ENCODE assay signal across 6 cellular contexts in the genomic region with DNA sequence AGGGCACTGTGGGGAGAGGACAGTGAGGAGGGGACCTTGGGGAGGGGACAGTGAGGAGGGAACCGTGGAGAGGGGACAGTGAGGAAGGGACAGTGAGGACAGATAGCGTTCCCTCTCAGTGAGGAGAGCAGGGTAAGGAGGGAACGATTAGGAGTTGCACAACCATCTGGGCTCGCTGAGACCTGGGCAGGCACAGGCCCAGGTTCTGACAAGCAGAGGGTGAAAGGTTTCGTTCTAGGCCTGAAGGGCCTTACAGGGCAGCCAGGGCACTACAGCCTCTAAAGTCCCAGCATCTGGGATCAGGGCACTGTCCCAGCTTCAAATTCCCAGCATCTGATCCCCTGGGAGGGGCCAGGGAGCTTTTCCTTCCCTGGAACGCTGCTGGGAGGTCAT. TPM values are rescaled to one million over a fixed set of nuclear protein-coding genes. Genes with fewer than 3 reads are reported as not detected.
DNase-seq lines count a peak whose midpoint lies in the region; ATAC-seq, FAIRE-seq and TF ChIP-seq lines count a peak whose summit lies in the region.
"Not testable (repeated sequence)": the region's sequence is repeated elsewhere in the genome, so short reads cannot be mapped to it uniquely, and the experiment has no call there.
"Had no signal": no experiment of that assay in that cellular context is flagged by ENCODE, and none has a peak within 500 bp of the region (broad histone marks: within the 10 kb centered on the region; RNA-seq: fewer than 3 reads in every experiment).

No MANE protein-coding gene starts in this region.

- not testable (repeated sequence) for H3K4me3 ChIP-seq in HepG2 (replicated peaks in 1 of 3; ENCODE audit: insufficient read depth in 1 of 3, low read depth in 2 of 3, low read length in 3 of 3)

- TF ChIP-seq RAD21 in HepG2 (CRISPR knock-in tag; IDR thresholded peaks at IDR 0.05) = not testable (repeated sequence)

- H4K8ac ChIP-seq in H9 (replicated peaks; ENCODE audit: insufficient read length, low read depth, low read length) = not testable (repeated sequence)

- H2BK20ac ChIP-seq in H9 (ENCODE audit: low read depth, low read length, poor library complexity, severe bottlenecking) = not testable (repeated sequence)

- CTCF ChIA-PET in HepG2 (lab: Yijun Ruan, JAX; ENCODE audit: low intra/inter-chr PET ratio, low total read pairs) = not testable (repeated sequence)

- H3K4me3 Mint-ChIP-seq in H9 = peak overlapping the region; percentile 34 to 67; a peak in 3 of 5 replicates

- H2BK12ac ChIP-seq in H9 (ENCODE audit: insufficient read length, low read depth, low read length) = not testable (repeated sequence)

- no CpG with 5 or more reads among the region's 6 CpGs for whole genome bisulfite sequencing in H9 (ENCODE audit: extremely low coverage, insufficient read length, low lambda C conversion rate)
- WGBS in HepG2 (ENCODE audit: low lambda C conversion rate) = 9% methylated on average over 4 of the region's 6 CpGs

- H3K18ac ChIP-seq in H9 (ENCODE audit: insufficient read length, low read depth, low read length) = not testable (repeated sequence)

- in situ Hi-C loops in HepG2 (cut with HindIII; ENCODE audit: extremely low pct_ligation_motif_present, low pct_unique_long_range_greater_than_20kb) = not testable (repeated sequence)

- H3K36me3 Mint-ChIP-seq in H9 (ENCODE audit: insufficient read depth in 1 of 3, low read depth in 3 of 3) = not testable (repeated sequence)

- POLR2A ChIA-PET in HepG2 (lab: Yijun Ruan, JAX) = not testable (repeated sequence)

- not testable (repeated sequence) for H3K4ac ChIP-seq in H9 (ENCODE audit: low read depth, low read length)

- not testable (repeated sequence) for H3K9me3 Mint-ChIP-seq in H9

- H2AFZ ChIP-seq in H9 (ENCODE audit: low read length); HepG2 (ENCODE audit: low read length): not testable (repeated sequence)

- H3K27me3 Mint-ChIP-seq in H9 (ENCODE audit: low read depth) = peaks cover 86% of the 10 kb centered on the region

- ATAC-seq in HepG2 = peak; percentile 71

- H3K9ac ChIP-seq in H9 (ENCODE audit: extremely low read depth, insufficient read length, low read length); HepG2 (ENCODE audit: insufficient read depth, low read depth, low read length): not testable (repeated sequence)

- not testable (repeated sequence) for H3K4me1 ChIP-seq in H9 (ENCODE audit: insufficient read depth, low read length); HepG2 (ENCODE audit: insufficient read depth, low read length)

- intact Hi-C loops in HepG2 (cut with micrococcal nuclease; ENCODE audit: unreplicated experiment) = not testable (repeated sequence)

- not testable (repeated sequence) for H3K4me2 ChIP-seq in H9 (ENCODE audit: insufficient read depth, insufficient read length, low read length); HepG2 (ENCODE audit: low read depth, low read length)

- not testable (repeated sequence) for H2AK5ac ChIP-seq in H9 (ENCODE audit: insufficient read length, low read length)

- BruUV-seq in HepG2 (replicated peaks; lab: Mats Ljungman, UMichigan) = not testable (repeated sequence)

- H3T11ph ChIP-seq in H9 (ENCODE audit: low read length) = not testable (repeated sequence)

- DNase-seq in H9; HepG2 (ENCODE audit: low spot score): not testable (repeated sequence)

- not testable (repeated sequence) for H4K5ac ChIP-seq in H9 (ENCODE audit: insufficient read length, low read depth, low read length)

- H2BK15ac ChIP-seq in H9 (ENCODE audit: low read depth, low read length) = not testable (repeated sequence)

- FAIRE-seq in HepG2 (lab: Jason Lieb, UNC) = peak; percentile 56

- not testable (repeated sequence) for H3K79me1 ChIP-seq in H9 (ENCODE audit: insufficient read depth, low read depth, low read length, poor library complexity, severe bottlenecking)

- TF ChIP-seq POLR2A in HepG2 (IDR thresholded peaks at IDR 0.05; ENCODE audit: insufficient read depth in 1 of 2, low read depth in 2 of 2, low read length in 2 of 2) = not testable (repeated sequence)

- not testable (repeated sequence) for H3K36me3 ChIP-seq in HepG2 (replicated peaks in 1 of 2; ENCODE audit: control insufficient read depth in 1 of 2, insufficient read depth in 2 of 2, low read length in 2 of 2)

- H3K23ac ChIP-seq in H9 (ENCODE audit: insufficient read length, low read depth, low read length) = not testable (repeated sequence)

- H3K27ac Mint-ChIP-seq in H9 = not testable (repeated sequence)

- H4K20me1 ChIP-seq in H9 (ENCODE audit: control insufficient read depth, insufficient read depth, insufficient read length); HepG2 (ENCODE audit: insufficient read depth, low read length): not testable (repeated sequence)

- H3K9me3 ChIP-seq in H9 (ENCODE audit: control insufficient read depth, low read depth, low read length); HepG2 (ENCODE audit: low read length): not testable (repeated sequence)

- not testable (repeated sequence) for TF ChIP-seq CTCF in H9 (conservative IDR thresholded peaks at IDR 0.05); HepG2 (CRISPR knock-in tag; IDR thresholded peaks at IDR 0.05)

- not testable (repeated sequence) for H3K27me3 ChIP-seq in H9 (ENCODE audit: insufficient read depth, low read length)
- H3K27me3 ChIP-seq in HepG2 (ENCODE audit: control insufficient read depth in 1 of 2, insufficient read depth in 2 of 2, low read length in 2 of 2) = peaks cover 2 to 44% of the 10 kb centered on the region in 2 experiments

- TF ChIP-seq EP300 in HepG2 (IDR thresholded peaks at IDR 0.05; ENCODE audit: low read depth in 2 of 2, low read length in 2 of 2); HepG2 (CRISPR knock-in tag; IDR thresholded peaks at IDR 0.05; ENCODE audit: borderline replicate concordance): not testable (repeated sequence)

- not testable (repeated sequence) for H2BK5ac ChIP-seq in H9 (ENCODE audit: insufficient read length, low read length)

- H3K56ac ChIP-seq in H9 (ENCODE audit: insufficient read length, low read depth, low read length) = not testable (repeated sequence)

- H3K14ac ChIP-seq in H9 (ENCODE audit: insufficient read depth, low read length) = not testable (repeated sequence)

- not testable (repeated sequence) for H4K91ac ChIP-seq in H9 (ENCODE audit: insufficient read length, low read depth, low read length)

- not testable (repeated sequence) for H3K27ac ChIP-seq in H9 (ENCODE audit: insufficient read length, low read depth, low read length); HepG2 (ENCODE audit: extremely low read length, insufficient read depth, low read length)

- H3K79me2 ChIP-seq in H9 (ENCODE audit: insufficient read depth, low read length); HepG2 (ENCODE audit: insufficient read depth, low read length): not testable (repeated sequence)

- not testable (repeated sequence) for H2BK120ac ChIP-seq in H9 (ENCODE audit: low read depth, low read length, poor library complexity, severe bottlenecking)

- not testable (repeated sequence) for H3K23me2 ChIP-seq in H9 (ENCODE audit: insufficient read length, low read depth, low read length, poor library complexity, severe bottlenecking)

- not testable (repeated sequence) for H3K4me1 Mint-ChIP-seq in H9

RNA-seq across cellular contexts. Expression of a gene that starts 0.7 kb away (rescaled TPM):
- total RNA-seq in H9 (2021) (not detected in 2 replicates), HepG2 (2016; rRNA removed; fragmentation: Illumina TruSeq; extraction: Trizol) (not detected in 2 replicates)
- total RNA-seq in HepG2 (2016; cell fraction: cytosol; rRNA removed; fragmentation: Illumina TruSeq; extraction: Trizol; ENCODE audit: low read depth) = not detected in 2 replicates
- not detected in 2 replicates for total RNA-seq in HepG2 (2016; cell fraction: insoluble cytoplasmic fraction; rRNA removed; fragmentation: Illumina TruSeq; extraction: Trizol)
- total RNA-seq in HepG2 (2016; cell fraction: membrane; rRNA removed; fragmentation: Illumina TruSeq; extraction: Trizol) = not detected in 2 replicates
- total RNA-seq in HepG2 (2016; cell fraction: nucleus; rRNA removed; fragmentation: Illumina TruSeq; extraction: Trizol) = not detected in 2 replicates
- 0.21 and 0.27 TPM in 2 replicates for polyA plus RNA-seq in HepG2 (2011; rRNA removed)
- polyA plus RNA-seq in HepG2 (2011; cell fraction: cytosol; rRNA removed) = 0.11 and 0.31 TPM in 2 replicates
- 0.23 and 0.26 TPM in 2 replicates for polyA plus RNA-seq in HepG2 (2011; cell fraction: nucleus; rRNA removed)
- polyA plus RNA-seq in HepG2 (2012) = not detected in 2 replicates
- not detected in 2 replicates for polyA plus RNA-seq in HepG2 (2016; cell fraction: cytosol; fragmentation: Illumina TruSeq; extraction: Trizol; ENCODE audit: low read depth)
- polyA plus RNA-seq in HepG2 (2016; cell fraction: insoluble cytoplasmic fraction; fragmentation: Illumina TruSeq; extraction: Trizol; ENCODE audit: low read depth) = not detected in 2 replicates
- polyA plus RNA-seq in HepG2 (2016; cell fraction: membrane; fragmentation: Illumina TruSeq; extraction: Trizol; ENCODE audit: low read depth) = not detected in 2 replicates
- not detected in 2 replicates for polyA plus RNA-seq in HepG2 (2016; cell fraction: nucleus; fragmentation: Illumina TruSeq; extraction: Trizol; ENCODE audit: insufficient read depth, low read depth)
- polyA minus RNA-seq in HepG2 (2011; rRNA and poly(A)+ RNA removed; ENCODE audit: low replicate concordance) = 2.8 and 3.2 TPM in 2 replicates
- not detected in 2 replicates for polyA minus RNA-seq in HepG2 (2011; cell fraction: cytosol; rRNA and poly(A)+ RNA removed)
- 1.0 TPM in 1 of 2 replicates, not detected in the other for polyA minus RNA-seq in HepG2 (2011; cell fraction: nucleus; rRNA and poly(A)+ RNA removed)
- total RNA-seq: naive thymus-derived CD4-positive, alpha-beta T cell; right cardiac atrium; stomach had no signal
- polyA plus RNA-seq: AG04450; naive thymus-derived CD4-positive, alpha-beta T cell; right cardiac atrium; stomach had no signal

RNA-seq across cellular contexts. Expression of a gene that starts 12.7 kb away (rescaled TPM):
- total RNA-seq in H9 (2021) (not detected in 2 replicates), HepG2 (2016; rRNA removed; fragmentation: Illumina TruSeq; extraction: Trizol) (not detected in 2 replicates)
- not detected in 2 replicates for total RNA-seq in HepG2 (2016; cell fraction: cytosol; rRNA removed; fragmentation: Illumina TruSeq; extraction: Trizol; ENCODE audit: low read depth)
- not detected in 2 replicates for total RNA-seq in HepG2 (2016; cell fraction: insoluble cytoplasmic fraction; rRNA removed; fragmentation: Illumina TruSeq; extraction: Trizol)
- not detected in 2 replicates for total RNA-seq in HepG2 (2016; cell fraction: membrane; rRNA removed; fragmentation: Illumina TruSeq; extraction: Trizol)
- not detected in 2 replicates for total RNA-seq in HepG2 (2016; cell fraction: nucleus; rRNA removed; fragmentation: Illumina TruSeq; extraction: Trizol)
- polyA plus RNA-seq in HepG2 (2011; rRNA removed) = 0.69 TPM in 1 of 2 replicates, not detected in the other
- 0.27 and 0.33 TPM in 2 replicates for polyA plus RNA-seq in HepG2 (2011; cell fraction: cytosol; rRNA removed)
- 0.57 TPM in 1 of 2 replicates, not detected in the other for polyA plus RNA-seq in HepG2 (2011; cell fraction: nucleus; rRNA removed)
- polyA plus RNA-seq in HepG2 (2012) = 0.59 TPM in 1 of 2 replicates, not detected in the other
- polyA plus RNA-seq in HepG2 (2016; cell fraction: cytosol; fragmentation: Illumina TruSeq; extraction: Trizol; ENCODE audit: low read depth) = not detected in 2 replicates
- not detected in 2 replicates for polyA plus RNA-seq in HepG2 (2016; cell fraction: insoluble cytoplasmic fraction; fragmentation: Illumina TruSeq; extraction: Trizol; ENCODE audit: low read depth)
- polyA plus RNA-seq in HepG2 (2016; cell fraction: membrane; fragmentation: Illumina TruSeq; extraction: Trizol; ENCODE audit: low read depth) = not detected in 2 replicates
- polyA plus RNA-seq in HepG2 (2016; cell fraction: nucleus; fragmentation: Illumina TruSeq; extraction: Trizol; ENCODE audit: insufficient read depth, low read depth) = not detected in 2 replicates
- polyA minus RNA-seq in HepG2 (2011; rRNA and poly(A)+ RNA removed; ENCODE audit: low replicate concordance) = not detected in 2 replicates
- not detected in 2 replicates for polyA minus RNA-seq in HepG2 (2011; cell fraction: cytosol; rRNA and poly(A)+ RNA removed)
- not detected in 2 replicates for polyA minus RNA-seq in HepG2 (2011; cell fraction: nucleus; rRNA and poly(A)+ RNA removed)
- total RNA-seq: naive thymus-derived CD4-positive, alpha-beta T cell; right cardiac atrium had no signal
- polyA plus RNA-seq: AG04450; naive thymus-derived CD4-positive, alpha-beta T cell; right cardiac atrium; stomach had no signal

RNA-seq across cellular contexts. Expression of a gene that starts 14.7 kb away (rescaled TPM):
- total RNA-seq in H9 (2021) (36.9 and 37.1 TPM in 2 replicates), HepG2 (2016; rRNA removed; fragmentation: Illumina TruSeq; extraction: Trizol) (5.2 and 6.5 TPM in 2 replicates)
- total RNA-seq in HepG2 (2016; cell fraction: cytosol; rRNA removed; fragmentation: Illumina TruSeq; extraction: Trizol; ENCODE audit: low read depth) = 11.5 and 11.7 TPM in 2 replicates
- total RNA-seq in HepG2 (2016; cell fraction: insoluble cytoplasmic fraction; rRNA removed; fragmentation: Illumina TruSeq; extraction: Trizol) = 5.9 and 6.4 TPM in 2 replicates
- total RNA-seq in HepG2 (2016; cell fraction: membrane; rRNA removed; fragmentation: Illumina TruSeq; extraction: Trizol) = 10.1 and 10.8 TPM in 2 replicates
- total RNA-seq in HepG2 (2016; cell fraction: nucleus; rRNA removed; fragmentation: Illumina TruSeq; extraction: Trizol) = 8.0 and 8.3 TPM in 2 replicates
- polyA plus RNA-seq in HepG2 (2011; rRNA removed) = 7.9 and 9.9 TPM in 2 replicates
- 4.5 and 4.8 TPM in 2 replicates for polyA plus RNA-seq in HepG2 (2011; cell fraction: cytosol; rRNA removed)
- 39.7 and 53.9 TPM in 2 replicates for polyA plus RNA-seq in HepG2 (2011; cell fraction: nucleus; rRNA removed)
- 19.3 and 29.5 TPM in 2 replicates for polyA plus RNA-seq in HepG2 (2012)
- 17.8 and 18.7 TPM in 2 replicates for polyA plus RNA-seq in HepG2 (2016; cell fraction: cytosol; fragmentation: Illumina TruSeq; extraction: Trizol; ENCODE audit: low read depth)
- polyA plus RNA-seq in HepG2 (2016; cell fraction: insoluble cytoplasmic fraction; fragmentation: Illumina TruSeq; extraction: Trizol; ENCODE audit: low read depth) = 16.6 and 24.0 TPM in 2 replicates
- 26.9 and 32.5 TPM in 2 replicates for polyA plus RNA-seq in HepG2 (2016; cell fraction: membrane; fragmentation: Illumina TruSeq; extraction: Trizol; ENCODE audit: low read depth)
- polyA plus RNA-seq in HepG2 (2016; cell fraction: nucleus; fragmentation: Illumina TruSeq; extraction: Trizol; ENCODE audit: insufficient read depth, low read depth) = 24.4 and 31.0 TPM in 2 replicates
- polyA minus RNA-seq in HepG2 (2011; rRNA and poly(A)+ RNA removed; ENCODE audit: low replicate concordance) = 25.9 and 39.1 TPM in 2 replicates
- polyA minus RNA-seq in HepG2 (2011; cell fraction: cytosol; rRNA and poly(A)+ RNA removed) = 9.3 and 11.2 TPM in 2 replicates
- 12.3 and 19.1 TPM in 2 replicates for polyA minus RNA-seq in HepG2 (2011; cell fraction: nucleus; rRNA and poly(A)+ RNA removed)

RNA-seq across cellular contexts. Expression of a gene that starts 19.6 kb away (rescaled TPM):
- total RNA-seq in H9 (2021) (4.3 TPM in 1 of 2 replicates, not detected in the other), HepG2 (2016; rRNA removed; fragmentation: Illumina TruSeq; extraction: Trizol) (not detected in 2 replicates)
- not detected in 2 replicates for total RNA-seq in HepG2 (2016; cell fraction: cytosol; rRNA removed; fragmentation: Illumina TruSeq; extraction: Trizol; ENCODE audit: low read depth)
- total RNA-seq in HepG2 (2016; cell fraction: insoluble cytoplasmic fraction; rRNA removed; fragmentation: Illumina TruSeq; extraction: Trizol) = not detected in 2 replicates
- not detected in 2 replicates for total RNA-seq in HepG2 (2016; cell fraction: membrane; rRNA removed; fragmentation: Illumina TruSeq; extraction: Trizol)
- total RNA-seq in HepG2 (2016; cell fraction: nucleus; rRNA removed; fragmentation: Illumina TruSeq; extraction: Trizol) = not detected in 2 replicates
- not detected in 2 replicates for polyA plus RNA-seq in HepG2 (2011; rRNA removed)
- not detected in 2 replicates for polyA plus RNA-seq in HepG2 (2011; cell fraction: cytosol; rRNA removed)
- polyA plus RNA-seq in HepG2 (2011; cell fraction: nucleus; rRNA removed) = not detected in 2 replicates
- 0.91 TPM in 1 of 2 replicates, not detected in the other for polyA plus RNA-seq in HepG2 (2012)
- polyA plus RNA-seq in HepG2 (2016; cell fraction: cytosol; fragmentation: Illumina TruSeq; extraction: Trizol; ENCODE audit: low read depth) = 0.54 and 0.83 TPM in 2 replicates
- polyA plus RNA-seq in HepG2 (2016; cell fraction: insoluble cytoplasmic fraction; fragmentation: Illumina TruSeq; extraction: Trizol; ENCODE audit: low read depth) = 1.5 TPM in 1 of 2 replicates, not detected in the other
- not detected in 2 replicates for polyA plus RNA-seq in HepG2 (2016; cell fraction: membrane; fragmentation: Illumina TruSeq; extraction: Trizol; ENCODE audit: low read depth)
- polyA plus RNA-seq in HepG2 (2016; cell fraction: nucleus; fragmentation: Illumina TruSeq; extraction: Trizol; ENCODE audit: insufficient read depth, low read depth) = not detected in 2 replicates
- 3.3 and 4.4 TPM in 2 replicates for polyA minus RNA-seq in HepG2 (2011; rRNA and poly(A)+ RNA removed; ENCODE audit: low replicate concordance)
- not detected in 2 replicates for polyA minus RNA-seq in HepG2 (2011; cell fraction: cytosol; rRNA and poly(A)+ RNA removed)
- not detected in 2 replicates for polyA minus RNA-seq in HepG2 (2011; cell fraction: nucleus; rRNA and poly(A)+ RNA removed)
- polyA plus RNA-seq: AG04450 had no signal

RNA-seq across cellular contexts. Expression of a gene that starts 23.4 kb away (rescaled TPM):
- 2.0 and 7.2 TPM in 2 replicates for total RNA-seq in H9 (2021)
- 0.42 TPM in 1 of 2 replicates, not detected in the other for total RNA-seq in HepG2 (2016; rRNA removed; fragmentation: Illumina TruSeq; extraction: Trizol)
- 0.71 TPM in 1 of 2 replicates, not detected in the other for total RNA-seq in HepG2 (2016; cell fraction: cytosol; rRNA removed; fragmentation: Illumina TruSeq; extraction: Trizol; ENCODE audit: low read depth)
- total RNA-seq in HepG2 (2016; cell fraction: insoluble cytoplasmic fraction; rRNA removed; fragmentation: Illumina TruSeq; extraction: Trizol) = 1.00 TPM in 1 of 2 replicates, not detected in the other
- not detected in 2 replicates for total RNA-seq in HepG2 (2016; cell fraction: membrane; rRNA removed; fragmentation: Illumina TruSeq; extraction: Trizol)
- not detected in 2 replicates for total RNA-seq in HepG2 (2016; cell fraction: nucleus; rRNA removed; fragmentation: Illumina TruSeq; extraction: Trizol)
- polyA plus RNA-seq in HepG2 (2011; rRNA removed) = 0.27 and 0.59 TPM in 2 replicates
- 0.35 and 2.5 TPM in 2 replicates for polyA plus RNA-seq in HepG2 (2011; cell fraction: cytosol; rRNA removed)
- 0.82 and 0.88 TPM in 2 replicates for polyA plus RNA-seq in HepG2 (2011; cell fraction: nucleus; rRNA removed)
- 1.5 TPM in 1 of 2 replicates, not detected in the other for polyA plus RNA-seq in HepG2 (2012)
- polyA plus RNA-seq in HepG2 (2016; cell fraction: cytosol; fragmentation: Illumina TruSeq; extraction: Trizol; ENCODE audit: low read depth) = not detected in 2 replicates
- 2.2 TPM in 1 of 2 replicates, not detected in the other for polyA plus RNA-seq in HepG2 (2016; cell fraction: insoluble cytoplasmic fraction; fragmentation: Illumina TruSeq; extraction: Trizol; ENCODE audit: low read depth)
- 1.2 and 1.7 TPM in 2 replicates for polyA plus RNA-seq in HepG2 (2016; cell fraction: membrane; fragmentation: Illumina TruSeq; extraction: Trizol; ENCODE audit: low read depth)
- not detected in 2 replicates for polyA plus RNA-seq in HepG2 (2016; cell fraction: nucleus; fragmentation: Illumina TruSeq; extraction: Trizol; ENCODE audit: insufficient read depth, low read depth)
- polyA minus RNA-seq in HepG2 (2011; rRNA and poly(A)+ RNA removed; ENCODE audit: low replicate concordance) = 3.3 and 4.3 TPM in 2 replicates
- 1.3 TPM in 1 of 2 replicates, not detected in the other for polyA minus RNA-seq in HepG2 (2011; cell fraction: cytosol; rRNA and poly(A)+ RNA removed)
- polyA minus RNA-seq in HepG2 (2011; cell fraction: nucleus; rRNA and poly(A)+ RNA removed) = not detected in 2 replicates
- polyA plus RNA-seq: AG04450; naive thymus-derived CD4-positive, alpha-beta T cell had no signal
